Comparison of ENCODE assay signal across 8 cellular contexts in the genomic region with DNA sequence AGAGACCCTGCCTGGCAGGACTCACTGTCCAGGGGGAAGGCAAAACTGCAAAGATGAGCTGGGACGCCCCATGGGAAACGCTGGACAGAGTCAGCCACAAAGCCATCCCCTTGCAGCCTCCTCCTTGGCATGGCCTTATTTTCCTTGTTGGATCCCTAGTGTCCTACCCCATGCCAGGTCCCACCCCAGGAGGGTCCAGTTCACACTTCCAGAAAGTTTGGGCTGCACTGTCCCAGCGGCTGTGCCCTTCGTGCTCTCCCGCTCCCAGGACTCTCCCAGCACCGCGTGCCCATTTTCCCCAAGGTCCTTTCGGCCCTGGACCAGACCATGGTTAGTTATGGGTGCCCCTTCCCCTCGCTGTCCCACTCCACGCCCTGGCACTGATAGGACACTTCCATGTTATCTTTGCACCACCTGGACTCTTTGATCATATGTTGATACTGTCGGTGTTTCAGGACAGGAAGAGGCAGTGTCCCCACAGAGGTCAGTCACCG. TPM values are rescaled to one million over a fixed set of nuclear protein-coding genes. Genes with fewer than 3 reads are reported as not detected.
DNase-seq lines count a peak whose midpoint lies in the region; ATAC-seq and TF ChIP-seq lines count a peak whose summit lies in the region.

No MANE protein-coding gene starts in this region.

- H3K4me3 ChIP-seq in CD4-positive, CD25-positive, alpha-beta regulatory T cell (ENCODE audit: low read depth, low read length): peak overlapping the region; percentile 10
- no peak overlapping the region for H3K4me3 ChIP-seq in naive thymus-derived CD4-positive, alpha-beta T cell (ENCODE audit: low read length)

- DNase-seq in CD4-positive, CD25-positive, alpha-beta regulatory T cell: no peak
- DNase-seq in HFFc6: no peak
- no peak for DNase-seq in activated T-helper 2 cell treated with anti-CD3 and anti-CD28 coated beads, Interferon-gamma antibody, Interleukin-2, Interleukin-4, amounts not matched to agents 10 μg/mL and 5 μg/mL and 100 μg/mL, durations not matched to agents 14 hours and 24 hours and 36 hours (ENCODE audit: low spot score)
- no peak for DNase-seq in naive thymus-derived CD4-positive, alpha-beta T cell
- no peak for DNase-seq in cerebellum (ENCODE audit: low spot score)
- DNase-seq in mucosa of gallbladder (ENCODE audit: low spot score): no peak

- H3K27ac ChIP-seq in CD4-positive, CD25-positive, alpha-beta regulatory T cell (ENCODE audit: insufficient read depth, low read length, poor library complexity, severe bottlenecking): peak overlapping the region; percentile 90
- no peak overlapping the region for H3K27ac ChIP-seq in naive thymus-derived CD4-positive, alpha-beta T cell (ENCODE audit: low read depth, low read length)

- no peaks in the 10 kb centered on the region for H3K36me3 Mint-ChIP-seq in CD4-positive, CD25-positive, alpha-beta regulatory T cell
- H3K36me3 Mint-ChIP-seq in HFFc6 (ENCODE audit: low read depth): no peaks in the 10 kb centered on the region
- no peaks in the 10 kb centered on the region for H3K36me3 Mint-ChIP-seq in activated T-helper 2 cell treated with anti-CD3 and anti-CD28 coated beads, Interferon-gamma antibody, Interleukin-2, Interleukin-4, amounts not matched to agents 10 μg/mL and 5 μg/mL and 100 μg/mL, durations not matched to agents 14 hours and 24 hours and 36 hours (ENCODE audit: low read depth)
- H3K36me3 Mint-ChIP-seq in naive thymus-derived CD4-positive, alpha-beta T cell: peaks cover 0 to 10% (median 0%) of the 10 kb centered on the region in 5 donors

- CTCF ChIA-PET in naive thymus-derived CD4-positive, alpha-beta T cell (lab: Charles Lee): interaction anchor here (1.1 to 6.1 kb wide), 3 partner anchors 22 to 51 kb away, joined by 4 to 51 read pairs (median 8); no protein-coding TSS in a partner anchor

- POLR2A ChIA-PET in naive thymus-derived CD4-positive, alpha-beta T cell (lab: Charles Lee): interaction anchor here (1.7 to 5.7 kb wide), 4 partner anchors 12 to 51 kb away, joined by 4 to 46 read pairs (median 21); no protein-coding TSS in a partner anchor

- intact Hi-C loops in activated T-helper 2 cell treated with anti-CD3 and anti-CD28 coated beads, Interferon-gamma antibody, Interleukin-2, Interleukin-4, amounts not matched to agents 10 μg/mL and 5 μg/mL and 100 μg/mL, durations not matched to agents 14 hours and 24 hours and 36 hours (cut with micrococcal nuclease): loop anchor here (2.0 kb wide), 3 partner anchors 79 to 131 kb away; a partner anchor contains a TSS
- intact Hi-C loops in naive thymus-derived CD4-positive, alpha-beta T cell (cut with micrococcal nuclease): loop anchor here (2.0 to 10.0 kb wide), 6 partner anchors 39 to 921 kb away; a partner anchor contains a TSS

- no peaks in the 10 kb centered on the region for H3K9me3 Mint-ChIP-seq in CD4-positive, CD25-positive, alpha-beta regulatory T cell
- no peaks in the 10 kb centered on the region for H3K9me3 Mint-ChIP-seq in HFFc6
- H3K9me3 Mint-ChIP-seq in activated T-helper 2 cell treated with anti-CD3 and anti-CD28 coated beads, Interferon-gamma antibody, Interleukin-2, Interleukin-4, amounts not matched to agents 10 μg/mL and 5 μg/mL and 100 μg/mL, durations not matched to agents 14 hours and 24 hours and 36 hours: no peaks in the 10 kb centered on the region
- H3K9me3 Mint-ChIP-seq in naive thymus-derived CD4-positive, alpha-beta T cell: no peaks in the 10 kb centered on the region

- peaks cover 62% of the 10 kb centered on the region for H3K4me1 ChIP-seq in CD4-positive, CD25-positive, alpha-beta regulatory T cell (ENCODE audit: control insufficient read depth, insufficient read depth, low read length, poor library complexity, severe bottlenecking)
- H3K4me1 ChIP-seq in naive thymus-derived CD4-positive, alpha-beta T cell (ENCODE audit: control insufficient read depth in 2 of 2, insufficient read depth in 2 of 2, low read length in 2 of 2): peaks cover 31 to 32% of the 10 kb centered on the region in 2 donors

- no peak for ATAC-seq in CD4-positive, CD25-positive, alpha-beta regulatory T cell (ENCODE audit: low read depth in 2 of 2)
- ATAC-seq in naive thymus-derived CD4-positive, alpha-beta T cell: no peak
- ATAC-seq in GM19467 (IDR thresholded peaks at IDR 0.05; ENCODE audit: unreplicated experiment): no peak
- ATAC-seq in HG02938 (IDR thresholded peaks at IDR 0.05; ENCODE audit: unreplicated experiment): no peak

- no peaks in the 10 kb centered on the region for H3K27me3 ChIP-seq in CD4-positive, CD25-positive, alpha-beta regulatory T cell (ENCODE audit: control insufficient read depth, insufficient read depth, low read length)
- H3K27me3 ChIP-seq in naive thymus-derived CD4-positive, alpha-beta T cell (ENCODE audit: control insufficient read depth in 2 of 2, insufficient read depth in 2 of 2, low read length in 2 of 2): no peaks in the 10 kb centered on the region

- peaks cover 22 to 78% (median 49%) of the 10 kb centered on the region in 4 donors for H3K4me1 Mint-ChIP-seq in CD4-positive, CD25-positive, alpha-beta regulatory T cell
- H3K4me1 Mint-ChIP-seq in HFFc6 (ENCODE audit: low read depth): peaks cover 22% of the 10 kb centered on the region
- peaks cover 56% of the 10 kb centered on the region for H3K4me1 Mint-ChIP-seq in activated T-helper 2 cell treated with anti-CD3 and anti-CD28 coated beads, Interferon-gamma antibody, Interleukin-2, Interleukin-4, amounts not matched to agents 10 μg/mL and 5 μg/mL and 100 μg/mL, durations not matched to agents 14 hours and 24 hours and 36 hours (ENCODE audit: low read depth)
- peaks cover 39 to 84% (median 67%) of the 10 kb centered on the region in 7 donors for H3K4me1 Mint-ChIP-seq in naive thymus-derived CD4-positive, alpha-beta T cell

- peak overlapping the region; percentile 94 to 96 (median 95) for H3K27ac Mint-ChIP-seq in CD4-positive, CD25-positive, alpha-beta regulatory T cell
- H3K27ac Mint-ChIP-seq in HFFc6: no peak overlapping the region
- peak overlapping the region; percentile 57 for H3K27ac Mint-ChIP-seq in activated T-helper 2 cell treated with anti-CD3 and anti-CD28 coated beads, Interferon-gamma antibody, Interleukin-2, Interleukin-4, amounts not matched to agents 10 μg/mL and 5 μg/mL and 100 μg/mL, durations not matched to agents 14 hours and 24 hours and 36 hours
- peak overlapping the region; percentile 81 to 99 (median 93) for H3K27ac Mint-ChIP-seq in naive thymus-derived CD4-positive, alpha-beta T cell

- no peaks in the 10 kb centered on the region for H3K9me3 ChIP-seq in CD4-positive, CD25-positive, alpha-beta regulatory T cell (ENCODE audit: control insufficient read depth in 2 of 2, low read length in 2 of 2)
- H3K9me3 ChIP-seq in naive thymus-derived CD4-positive, alpha-beta T cell (ENCODE audit: control insufficient read depth in 2 of 3, low read length in 3 of 3): no peaks in the 10 kb centered on the region

- no peak for TF ChIP-seq CTCF in HFFc6 (IDR thresholded peaks at IDR 0.05)

- no peaks in the 10 kb centered on the region for H3K36me3 ChIP-seq in CD4-positive, CD25-positive, alpha-beta regulatory T cell (ENCODE audit: control insufficient read depth, insufficient read depth, low read length)
- no peaks in the 10 kb centered on the region for H3K36me3 ChIP-seq in naive thymus-derived CD4-positive, alpha-beta T cell (ENCODE audit: control insufficient read depth in 2 of 3, insufficient read depth in 3 of 3, low read length in 3 of 3)

- H3K4me3 Mint-ChIP-seq in CD4-positive, CD25-positive, alpha-beta regulatory T cell: peak overlapping the region; percentile 89 to 96 (median 94)
- 0 out of 2 replicates have a peak overlapping the region, but pooled peaks have one; percentile 11 for H3K4me3 Mint-ChIP-seq in HFFc6
- H3K4me3 Mint-ChIP-seq in activated T-helper 2 cell treated with anti-CD3 and anti-CD28 coated beads, Interferon-gamma antibody, Interleukin-2, Interleukin-4, amounts not matched to agents 10 μg/mL and 5 μg/mL and 100 μg/mL, durations not matched to agents 14 hours and 24 hours and 36 hours (ENCODE audit: low read depth): peak overlapping the region; percentile 87
- H3K4me3 Mint-ChIP-seq in naive thymus-derived CD4-positive, alpha-beta T cell: peak overlapping the region; percentile 80 to 96 (median 90)

- H3K27me3 Mint-ChIP-seq in CD4-positive, CD25-positive, alpha-beta regulatory T cell: no peaks in the 10 kb centered on the region
- peaks cover 13% of the 10 kb centered on the region for H3K27me3 Mint-ChIP-seq in HFFc6 (ENCODE audit: insufficient read depth)
- no peaks in the 10 kb centered on the region for H3K27me3 Mint-ChIP-seq in activated T-helper 2 cell treated with anti-CD3 and anti-CD28 coated beads, Interferon-gamma antibody, Interleukin-2, Interleukin-4, amounts not matched to agents 10 μg/mL and 5 μg/mL and 100 μg/mL, durations not matched to agents 14 hours and 24 hours and 36 hours (ENCODE audit: low read depth)
- no peaks in the 10 kb centered on the region for H3K27me3 Mint-ChIP-seq in naive thymus-derived CD4-positive, alpha-beta T cell

RNA-seq across cellular contexts. Expression of a gene that starts 5.8 kb away (rescaled TPM):
- total RNA-seq in CD4-positive, CD25-positive, alpha-beta regulatory T cell: 18.3 TPM
- polyA plus RNA-seq in CD4-positive, CD25-positive, alpha-beta regulatory T cell: 1 to 10 TPM; 2.5 to 7.1 (median 4.0) TPM
- total RNA-seq in HFFc6 (2021; fragmentation: NEBNext Ultra II Directional; extraction: Animal tissue kit (Norgen Biotek cat#: 25700)): under 1 TPM in 5 of 6 experiments, not detected in 1; 0.07 to 0.23 (median 0.13) TPM
- 51.4 and 53.2 TPM in 2 replicates for total RNA-seq in activated T-helper 2 cell treated with anti-CD3 and anti-CD28 coated beads, Interferon-gamma antibody, Interleukin-2, Interleukin-4, amounts not matched to agents 10 μg/mL and 5 μg/mL and 100 μg/mL, durations not matched to agents 14 hours and 24 hours and 36 hours
- 10 to 100 TPM in 4 of 5 experiments, 1 to 10 TPM in 1; 9.8 to 53.3 (median 14.2) TPM for total RNA-seq in naive thymus-derived CD4-positive, alpha-beta T cell
- polyA plus RNA-seq in naive thymus-derived CD4-positive, alpha-beta T cell: 1 to 10 TPM; 1.3 to 4.3 TPM
- total RNA-seq in cerebellum (1.9 TPM), mucosa of gallbladder (6.4 TPM)

Comparison
In these comparisons a context has a peak if more than half of its experiments do, and no peak if none do; other contexts are left out.
1. H3K4me3 Mint-ChIP-seq: peak in every context shown above with its lines; median percentile 94 in CD4-positive, CD25-positive, alpha-beta regulatory T cell; 90 in naive thymus-derived CD4-positive, alpha-beta T cell; 87 in activated T-helper 2 cell treated with anti-CD3 and anti-CD28 coated beads, Interferon-gamma antibody, Interleukin-2, Interleukin-4, amounts not matched to agents 10 μg/mL and 5 μg/mL and 100 μg/mL, durations not matched to agents 14 hours and 24 hours and 36 hours; 11 in HFFc6.